Comparison of ENCODE assay signal across 9 cellular contexts in the genomic region with DNA sequence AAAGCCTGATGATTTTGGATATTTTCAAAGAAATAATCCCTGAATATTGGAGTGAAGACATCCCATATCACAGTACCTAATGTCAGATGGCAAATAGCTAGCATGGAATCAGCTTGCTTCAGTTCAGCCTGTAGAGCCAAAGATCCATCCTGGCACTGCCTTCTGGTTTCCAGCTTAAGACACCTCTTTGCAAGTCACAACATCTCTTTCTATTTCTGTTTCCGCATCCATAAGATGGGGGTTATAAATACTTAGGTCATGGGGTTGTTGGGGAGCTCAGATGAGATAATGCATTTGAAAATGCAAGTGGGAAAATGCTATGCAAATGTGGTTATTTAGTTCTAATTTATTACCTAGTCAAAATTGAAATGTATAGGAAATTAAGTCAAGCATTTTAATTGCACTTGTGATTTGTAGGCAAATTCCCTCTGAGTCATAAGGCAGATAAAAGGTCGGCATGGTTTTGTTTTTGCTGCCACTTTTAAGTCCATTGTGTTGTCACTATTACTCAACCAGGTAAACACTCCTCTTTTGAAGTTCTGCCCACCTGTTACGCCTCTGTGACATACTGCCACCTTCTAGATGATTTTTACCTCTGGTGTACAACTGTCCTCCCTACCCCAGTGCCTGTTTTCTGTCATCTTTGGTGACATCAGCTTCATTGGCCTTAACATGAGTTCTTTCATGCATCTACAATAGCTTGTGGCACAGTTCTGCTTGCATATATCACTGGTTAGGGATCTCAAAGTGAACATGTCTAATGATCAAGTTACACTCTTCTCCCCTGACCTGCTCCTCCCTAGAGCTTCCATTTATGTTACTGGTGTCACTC.
DNase-seq lines count a peak whose midpoint lies in the region; ATAC-seq, FAIRE-seq and TF ChIP-seq lines count a peak whose summit lies in the region.
"Had no signal": no experiment of that assay in that cellular context is flagged by ENCODE, and none has a peak within 500 bp of the region (broad histone marks: within the 10 kb centered on the region; RNA-seq: fewer than 3 reads in every experiment).

No MANE protein-coding gene starts in this region.

- no peak for TF ChIP-seq POLR2A in H1 (IDR thresholded peaks at IDR 0.05; ENCODE audit: control extremely low read depth in 1 of 2, low read depth in 2 of 2, low read length in 2 of 2)

- H3K4me3 ChIP-seq in GM06990 (replicated peaks; ENCODE audit: low read depth, low read length): no peak overlapping the region
- no peak overlapping the region for H3K4me3 ChIP-seq in H1 (ENCODE audit: extremely low read depth in 1 of 4, insufficient read depth in 2 of 4, low read depth in 3 of 4, low read length in 4 of 4)
- no peak overlapping the region for H3K4me3 ChIP-seq in Karpas-422 (ENCODE audit: low read length)
- H3K4me3 ChIP-seq: psoas muscle had no signal

- no peaks in the 10 kb centered on the region for H3K23me2 ChIP-seq in H1 (ENCODE audit: low read depth, low read length)

- no peak overlapping the region for H3K56ac ChIP-seq in H1 (replicated peaks; ENCODE audit: insufficient read length, low read depth, low read length)

- H3K9me2 ChIP-seq in Karpas-422 (replicated peaks; ENCODE audit: insufficient read depth, low read length): no peaks in the 10 kb centered on the region

- no peak overlapping the region for H3K4ac ChIP-seq in H1 (replicated peaks; ENCODE audit: insufficient read length, low read depth, low read length)

- no peaks in the 10 kb centered on the region for H3K9me3 Mint-ChIP-seq in HFFc6

- H2BK20ac ChIP-seq in H1 (ENCODE audit: low read length): no peak overlapping the region

- POLR2A ChIA-PET in H1 (lab: Charles Lee; ENCODE audit: partially characterized antibody): interaction anchor here (1.2 kb wide), 1 partner anchor 29 kb away, joined by 3 read pairs; no protein-coding TSS in a partner anchor

- H2BK120ac ChIP-seq in H1 (replicated peaks; ENCODE audit: low read depth, low read length): no peak overlapping the region

- no peak overlapping the region for H2AK5ac ChIP-seq in H1 (ENCODE audit: low read depth, low read length)

- no peak overlapping the region for H3K4me3 Mint-ChIP-seq in HFFc6

- peaks cover 2% of the 10 kb centered on the region for H3K79me1 ChIP-seq in H1 (ENCODE audit: low read depth, low read length)

- DNase-seq in GM06990 (ENCODE audit: extremely low read depth, insufficient read length): peak; percentile 27
- DNase-seq in NCI-H187 (lab: John Stamatoyannopoulos, UW): peak; percentile 3 to 4
- DNase-seq in H1 (ENCODE audit: low read depth in 1 of 2, low spot score in 2 of 2): no peak
- DNase-seq in HFFc6: no peak
- no peak for DNase-seq in Karpas-422
- DNase-seq in Ammon's horn (ENCODE audit: low spot score): no peak
- DNase-seq: psoas muscle, SIG-M5 had no signal

- H3K9me3 ChIP-seq in H1 (ENCODE audit: insufficient read depth in 2 of 2, low read depth in 1 of 2, low read length in 1 of 2) (no peaks in the 10 kb centered on the region), Karpas-422 (ENCODE audit: low read length) (no peaks in the 10 kb centered on the region)
- H3K9me3 ChIP-seq: psoas muscle had no signal

- H3K36me3 Mint-ChIP-seq in HFFc6 (ENCODE audit: low read depth): no peaks in the 10 kb centered on the region; the same call in 1 of the 2 replicates

- H3K14ac ChIP-seq in H1 (ENCODE audit: insufficient read length): no peak overlapping the region

- H3K4me1 ChIP-seq in H1 (replicated peaks in 1 of 4; ENCODE audit: control insufficient read depth in 3 of 4, insufficient read depth in 4 of 4, low read length in 3 of 4) (peaks cover 3 to 21% (median 13%) of the 10 kb centered on the region in 4 experiments; a peak in 6 of 7 replicates), Karpas-422 (ENCODE audit: low read length) (peaks cover 12% of the 10 kb centered on the region)
- H3K4me1 ChIP-seq: psoas muscle had no signal

- H3K23ac ChIP-seq in H1 (ENCODE audit: insufficient read length): no peak overlapping the region

- H3K9ac ChIP-seq in H1 (replicated peaks in 1 of 4; ENCODE audit: extremely low read depth in 1 of 4, low read depth in 3 of 4, low read length in 3 of 4) (no peak overlapping the region), Karpas-422 (ENCODE audit: low read length) (no peak overlapping the region)

- peak overlapping the region; percentile 16 for H4K5ac ChIP-seq in H1 (ENCODE audit: insufficient read length, low read depth, low read length)

- 0 out of 2 replicates have a peak overlapping the region, but pooled peaks have one; percentile 1 for H2BK15ac ChIP-seq in H1 (ENCODE audit: low read length)

- H3K27ac ChIP-seq in H1 (ENCODE audit: low read depth, low read length) (no peak overlapping the region), Karpas-422 (ENCODE audit: low read length) (no peak overlapping the region)
- H3K27ac ChIP-seq: psoas muscle had no signal

- peak; percentile 42 for ATAC-seq in GM18907 (IDR thresholded peaks at IDR 0.05; ENCODE audit: unreplicated experiment)

- no peak for FAIRE-seq in H1 (lab: Jason Lieb, UNC)

- 87% methylated on average over 3 of the region's 3 CpGs; no CpG with 5 or more reads in 1 of the 2 experiments for WGBS in H1 (ENCODE audit: extremely low coverage in 1 of 2, insufficient coverage in 1 of 2, insufficient read length in 1 of 2, insufficient replicate concordance in 2 of 2, low coverage in 1 of 2, low lambda C conversion rate in 2 of 2, missing lambda C conversion rate in 1 of 2), 2 experiments

- no peak for TF ChIP-seq CTCF in GM06990 (IDR thresholded peaks at IDR 0.05; ENCODE audit: insufficient read depth, low read length, poor library complexity, severe bottlenecking)
- TF ChIP-seq CTCF in H1 (IDR thresholded peaks at IDR 0.05; ENCODE audit: control extremely low read depth in 1 of 3, insufficient read depth in 1 of 3, low read depth in 1 of 3, low read length in 3 of 3): no peak
- TF ChIP-seq CTCF in HFFc6 (IDR thresholded peaks at IDR 0.05): no peak

- H3K4me1 Mint-ChIP-seq in HFFc6 (ENCODE audit: low read depth): peaks cover 7% of the 10 kb centered on the region

- H4K20me1 ChIP-seq in H1 (replicated peaks in 1 of 2; ENCODE audit: control insufficient read depth in 1 of 2, insufficient read depth in 2 of 2, low read length in 2 of 2) (no peaks in the 10 kb centered on the region), Karpas-422 (ENCODE audit: insufficient read depth, low read depth, low read length) (no peaks in the 10 kb centered on the region)

- H2BK12ac ChIP-seq in H1 (ENCODE audit: low read depth, low read length): no peak overlapping the region

- no peak overlapping the region for H3K27ac Mint-ChIP-seq in HFFc6

- peaks cover 0 to 5% of the 10 kb centered on the region in 2 experiments; a peak in 3 of 4 replicates for H3K79me2 ChIP-seq in H1 (ENCODE audit: control insufficient read depth in 1 of 2, insufficient read depth in 2 of 2, low read length in 2 of 2)
- peaks cover 69% of the 10 kb centered on the region for H3K79me2 ChIP-seq in Karpas-422 (ENCODE audit: low read length)

- no peaks in the 10 kb centered on the region; the same call in 1 of the 2 replicates for H3K36me3 ChIP-seq in GM06990 (ENCODE audit: control insufficient read depth, insufficient read depth, low read length)
- H3K36me3 ChIP-seq in H1 (ENCODE audit: control insufficient read depth in 2 of 4, insufficient read depth in 4 of 4, low read length in 3 of 4): no peaks in the 10 kb centered on the region
- H3K36me3 ChIP-seq in Karpas-422 (ENCODE audit: insufficient read depth, low read length): 0 out of 2 replicates have a peak, but pooled peaks cover 4% of the 10 kb centered on the region

- H2AFZ ChIP-seq in H1 (ENCODE audit: low read length) (no peak overlapping the region), Karpas-422 (ENCODE audit: low read length) (no peak overlapping the region)

- no peaks in the 10 kb centered on the region for H3K27me3 Mint-ChIP-seq in HFFc6 (ENCODE audit: insufficient read depth)

- H4K91ac ChIP-seq in H1 (replicated peaks; ENCODE audit: insufficient read length, low read length): peak overlapping the region; percentile 18

- CTCF ChIA-PET in H1 (lab: Charles Lee; ENCODE audit: partially characterized antibody): interaction anchor here (0.9 kb wide), 1 partner anchor 96 kb away, joined by 3 read pairs; no protein-coding TSS in a partner anchor

- H3K27me3 ChIP-seq in GM06990 (replicated peaks; ENCODE audit: control insufficient read depth, insufficient read depth, low read length): no peaks in the 10 kb centered on the region
- H3K27me3 ChIP-seq in H1 (replicated peaks in 1 of 4; ENCODE audit: control insufficient read depth in 3 of 4, extremely low read depth in 1 of 4, insufficient read depth in 3 of 4, low read length in 3 of 4): no peaks in the 10 kb centered on the region
- no peaks in the 10 kb centered on the region for H3K27me3 ChIP-seq in Karpas-422 (ENCODE audit: low read length)

- TF ChIP-seq EP300 in H1 (IDR thresholded peaks at IDR 0.05; ENCODE audit: borderline replicate concordance in 1 of 2, low read depth in 2 of 2, low read length in 2 of 2): no peak

- H3K18ac ChIP-seq in H1 (ENCODE audit: extremely low read depth, low read length): no peak overlapping the region

- H2BK5ac ChIP-seq in H1 (ENCODE audit: low read depth, low read length): no peak overlapping the region

- no peak overlapping the region for H4K8ac ChIP-seq in H1 (ENCODE audit: extremely low read depth, insufficient read depth, low read length)

- H3K4me2 ChIP-seq in H1 (ENCODE audit: insufficient read depth in 1 of 2, low read depth in 2 of 2, low read length in 2 of 2) (peak overlapping the region; percentile 25 to 30; a peak in 3 of 4 replicates), Karpas-422 (ENCODE audit: low read depth, low read length, poor library complexity, severe bottlenecking) (no peak overlapping the region)

- TF ChIP-seq RAD21 in H1 (IDR thresholded peaks at IDR 0.05 in 1 of 2, conservative IDR thresholded peaks at IDR 0.05 in 1 of 2; ENCODE audit: low read depth in 2 of 2, low read length in 2 of 2): no peak

TF ChIP-seq in H1, 55 proteins besides CTCF, POLR2A, EP300 and RAD21 (continues in another document):
- TF ChIP-seq GABPA (IDR thresholded peaks at IDR 0.05; ENCODE audit: borderline replicate concordance, insufficient read depth, low read length): no peak
- no peak for TF ChIP-seq TCF12 (IDR thresholded peaks at IDR 0.05; ENCODE audit: low read depth, low read length)
- TF ChIP-seq ATF3 (IDR thresholded peaks at IDR 0.05; ENCODE audit: insufficient read depth, low read depth, low read length): no peak
- no peak for TF ChIP-seq KDM5A (IDR thresholded peaks at IDR 0.05; ENCODE audit: low read length)
- TF ChIP-seq MAX (IDR thresholded peaks at IDR 0.05): no peak
- no peak for TF ChIP-seq TBP (IDR thresholded peaks at IDR 0.05; ENCODE audit: low read depth, low read length)
- TF ChIP-seq SIRT6 (IDR thresholded peaks at IDR 0.05; ENCODE audit: low read length): no peak
- no peak for TF ChIP-seq PHF8 (conservative IDR thresholded peaks at IDR 0.05; ENCODE audit: low read depth, low read length)

Comparison
In these comparisons a context has a peak if more than half of its experiments do, and no peak if none do; other contexts are left out.
1. DNase-seq: peak in GM06990 (single experiment) and NCI-H187 (2 of 2); none in H1 (0 of 2), HFFc6 (single experiment), Karpas-422 (single experiment) and Ammon's horn (single experiment).